In genomic region chr20:58071500-58071804, GRCh38 we compare ENCODE assay signal across 28 cellular contexts.
"Had no signal": no experiment of that assay in that cellular context is flagged by ENCODE, and none has a peak within 500 bp of the region (broad histone marks: within the 10 kb centered on the region; RNA-seq: fewer than 3 reads in every experiment).

No MANE protein-coding gene starts in this region.

- H3K27ac Mint-ChIP-seq: mesothelial cell of epicardium; naive B cell; natural killer cell treated with Interleukin-12 subunit alpha and Interleukin-12 subunit beta and Interleukin-15 and Interleukin-18, amount 100 ng/mL, for 72 hours; neural progenitor cell; progenitor cell of endocrine pancreas had no signal

- H3K9me3 Mint-ChIP-seq: mesothelial cell of epicardium; natural killer cell treated with Interleukin-12 subunit alpha and Interleukin-12 subunit beta and Interleukin-15 and Interleukin-18, amount 100 ng/mL, for 72 hours; neural progenitor cell had no signal

- FAIRE-seq: endometrium, frontal cortex, keratinocyte, urothelium cell line had no signal

- H3K27me3 ChIP-seq: neural progenitor cell, right atrium auricular region, testis, tibial artery, upper lobe of left lung had no signal

- H3K9ac ChIP-seq: neural progenitor cell, parathyroid adenoma had no signal

- H3K36me3 ChIP-seq: neural progenitor cell, right atrium auricular region, tibial artery, upper lobe of left lung had no signal

- H3K4me1 Mint-ChIP-seq: mesothelial cell of epicardium had no signal

- H3K4me2 ChIP-seq: neural progenitor cell, smooth muscle cell had no signal

- DNase-seq: dermis blood vessel endothelial cell; effector memory CD4-positive, alpha-beta T cell; erythroblast; left ventricle myocardium superior; mesenchymal stem cell; mucosa of descending colon; naive B cell; stimulated activated CD4-positive, alpha-beta T cell treated with anti-CD3 and anti-CD28 coated beads, Interleukin-12 subunit alpha, Interleukin-12 subunit beta, amount 100 ng/mL, for 4 hours; stimulated activated CD4-positive, alpha-beta T cell treated with anti-CD3 and anti-CD28 coated beads, Interleukin-1b, Interleukin-23, amount 100 ng/mL, for 48 hours; stimulated activated CD4-positive, alpha-beta T cell treated with anti-CD3 and anti-CD28 coated beads, Interleukin-4, amount 100 ng/mL, for 1 hour; stimulated activated naive CD4-positive, alpha-beta T cell; substantia nigra; testis had no signal

- H3K9me3 ChIP-seq: mucosa of descending colon, right atrium auricular region, testis, tibial artery, upper lobe of left lung had no signal

- H3K4me1 ChIP-seq: neural progenitor cell, parathyroid adenoma, tibial artery, upper lobe of left lung had no signal

- H3K4me3 Mint-ChIP-seq: mesothelial cell of epicardium; naive B cell; natural killer cell treated with Interleukin-12 subunit alpha and Interleukin-12 subunit beta and Interleukin-15 and Interleukin-18, amount 100 ng/mL, for 72 hours had no signal

- H3K36me3 Mint-ChIP-seq: mesothelial cell of epicardium; naive B cell; natural killer cell treated with Interleukin-12 subunit alpha and Interleukin-12 subunit beta and Interleukin-15 and Interleukin-18, amount 100 ng/mL, for 72 hours; neural progenitor cell had no signal

- H3K4me3 ChIP-seq: coronary artery, mucosa of descending colon, neural progenitor cell, right atrium auricular region, smooth muscle cell, testis, tibial artery, upper lobe of left lung had no signal

- H2AFZ ChIP-seq: neural progenitor cell, parathyroid adenoma had no signal

- H3K27ac ChIP-seq: coronary artery, neural progenitor cell, parathyroid adenoma, right atrium auricular region, testis, tibial artery, upper lobe of left lung had no signal

- ATAC-seq: left ventricle myocardium superior; mucosa of descending colon; natural killer cell treated with Interleukin-12 subunit alpha and Interleukin-12 subunit beta and Interleukin-15 and Interleukin-18, amount 100 ng/mL, for 72 hours; sciatic nerve had no signal

- H3K79me2 ChIP-seq: parathyroid adenoma had no signal
